ENCODE assay signal across 23 cellular contexts in the genomic region with DNA sequence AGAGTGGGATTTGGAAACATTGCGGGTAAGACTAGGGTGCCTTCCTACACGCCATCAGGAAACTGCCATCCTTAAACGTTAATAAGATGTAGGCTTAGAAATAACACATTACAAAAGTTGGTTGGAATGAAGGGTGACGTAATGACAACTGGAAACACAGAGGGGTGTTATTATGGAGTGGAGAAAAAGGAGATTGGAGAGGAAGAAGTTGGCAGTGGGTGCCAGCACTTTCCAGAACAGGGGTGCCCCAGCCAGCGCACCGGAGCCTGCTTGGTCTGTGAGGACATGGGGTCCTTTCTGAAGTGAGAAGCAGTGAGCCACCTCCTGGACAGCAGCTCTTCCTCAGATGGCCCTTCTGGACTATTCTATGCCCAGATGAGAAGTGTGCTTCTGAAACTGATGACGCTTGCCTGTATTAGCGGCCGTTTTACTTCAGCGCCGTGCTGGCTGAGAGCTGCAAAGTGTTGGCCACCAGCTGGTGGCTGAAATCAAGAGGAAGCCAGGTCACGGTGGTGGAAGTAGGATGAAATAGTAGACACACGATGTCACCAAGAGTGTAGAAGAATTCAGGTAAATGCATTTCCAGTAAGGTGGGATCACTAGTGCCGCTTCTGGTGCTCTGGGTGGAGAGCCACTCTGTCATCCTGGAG.
DNase-seq lines count a peak whose midpoint lies in the region; ATAC-seq and TF ChIP-seq lines count a peak whose summit lies in the region.
"Had no signal": no experiment of that assay in that cellular context is flagged by ENCODE, and none has a peak within 500 bp of the region (broad histone marks: within the 10 kb centered on the region; RNA-seq: fewer than 3 reads in every experiment).

No MANE protein-coding gene starts in this region.

- 62 to 81% (median 78%) methylated on average over 14 of the region's 14 CpGs for WGBS in heart left ventricle, 4 donors
- 86 to 94% (median 93%) methylated on average over 14 of the region's 14 CpGs for WGBS in stomach, 5 donors

- no peak for TF ChIP-seq POLR2A in heart left ventricle (IDR thresholded peaks at IDR 0.05)
- TF ChIP-seq POLR2A in stomach (IDR thresholded peaks at IDR 0.05), result no peak

- H3K4me3 Mint-ChIP-seq in chondrocyte (ENCODE audit: unreplicated experiment) (no peak overlapping the region), nephron progenitor cell (no peak overlapping the region), CD14-positive monocyte (no peak overlapping the region)
- no peak overlapping the region for H3K4me3 Mint-ChIP-seq in activated CD8-positive, alpha-beta T cell treated with anti-CD3 and anti-CD28 coated beads for 36 hours
- H3K4me3 Mint-ChIP-seq: B cell; CD4-positive, CD25-positive, alpha-beta regulatory T cell; GM23338 had no signal

- no peak overlapping the region for H3K27ac ChIP-seq in heart left ventricle
- peak overlapping the region in 3 of 5 donors; percentile 20 to 61 (median 57) for H3K27ac ChIP-seq in stomach
- H3K27ac ChIP-seq: 22Rv1 had no signal

- TF ChIP-seq CTCF in heart left ventricle (IDR thresholded peaks at IDR 0.05) (no peak), chondrocyte (IDR thresholded peaks at IDR 0.05) (no peak), nephron progenitor cell (IDR thresholded peaks at IDR 0.05) (no peak), stomach (IDR thresholded peaks at IDR 0.05) (no peak), CD14-positive monocyte (IDR thresholded peaks at IDR 0.05) (no peak)
- TF ChIP-seq CTCF in activated CD8-positive, alpha-beta T cell treated with anti-CD3 and anti-CD28 coated beads for 36 hours (IDR thresholded peaks at IDR 0.05), result no peak

- no peaks in the 10 kb centered on the region for H3K27me3 ChIP-seq in heart left ventricle
- H3K27me3 ChIP-seq in stomach, result no peaks in the 10 kb centered on the region

- intact Hi-C loops in heart left ventricle (cut with DNase I) (loop anchor here in 1 of 10 donors (5.0 kb wide), 1 partner anchor 34 kb away; no protein-coding TSS in a partner anchor), Right ventricle myocardium superior (cut with DNase I) (no loop called here), stomach (cut with DNase I; ENCODE audit: low total_unique reads) (no loop called here), CD14-positive monocyte (cut with micrococcal nuclease) (no loop called here)
- intact Hi-C loops in activated CD8-positive, alpha-beta T cell treated with anti-CD3 and anti-CD28 coated beads for 36 hours (cut with micrococcal nuclease), result no loop called here

- H3K4me3 ChIP-seq in heart left ventricle, result no peak overlapping the region
- H3K4me3 ChIP-seq in stomach, result no peak overlapping the region
- H3K4me3 ChIP-seq: GM23338 had no signal

- H3K9me3 ChIP-seq in heart left ventricle (peaks cover 0 to 8% (median 0%) of the 10 kb centered on the region in 12 donors), stomach (peaks cover 0 to 8% (median 3%) of the 10 kb centered on the region in 4 donors)

- H3K36me3 ChIP-seq in heart left ventricle (no peaks in the 10 kb centered on the region), stomach (no peaks in the 10 kb centered on the region)

- TF ChIP-seq EP300 in stomach (IDR thresholded peaks at IDR 0.05), result no peak

- ATAC-seq in heart left ventricle, result peak in 3 of 4 donors; percentile 27 to 67 (median 39)
- ATAC-seq in Right ventricle myocardium superior (ENCODE audit: poor library complexity), result no peak
- ATAC-seq in activated CD8-positive, alpha-beta T cell treated with anti-CD3 and anti-CD28 coated beads for 36 hours, result no peak
- ATAC-seq: GM23338 had no signal

- H3K9me3 Mint-ChIP-seq in chondrocyte (ENCODE audit: low read depth), result peaks cover 4% of the 10 kb centered on the region
- H3K9me3 Mint-ChIP-seq in nephron progenitor cell, result peaks cover 11% of the 10 kb centered on the region
- peaks cover 0 to 8% (median 3%) of the 10 kb centered on the region in 7 donors for H3K9me3 Mint-ChIP-seq in CD14-positive monocyte
- peaks cover 3% of the 10 kb centered on the region for H3K9me3 Mint-ChIP-seq in activated CD8-positive, alpha-beta T cell treated with anti-CD3 and anti-CD28 coated beads for 36 hours
- H3K9me3 Mint-ChIP-seq: GM23338 had no signal

- DNase-seq in heart left ventricle (no peak), Right ventricle myocardium superior (no peak), chondrocyte (ENCODE audit: low spot score) (peak; percentile 54), nephron progenitor cell (no peak), stomach (no peak), CD14-positive monocyte (ENCODE audit: low spot score) (no peak), NCI-H2171 treated with DMSO at 0.1 percent for 48 hours (lab: John Stamatoyannopoulos, UW) (no peak)
- DNase-seq in activated CD8-positive, alpha-beta T cell treated with anti-CD3 and anti-CD28 coated beads for 36 hours, result no peak
- DNase-seq: CD4-positive, CD25-positive, alpha-beta regulatory T cell; COR-L47; DMS153; GDM1; HCEC 1CT; KBM-7; NCI-H1105 treated with DMSO at 0.1 percent for 48 hours; NCI-H1694 treated with DMSO at 0.1 percent for 48 hours; NCI-H510A treated with DMSO at 0.1 percent for 48 hours; NCI-H774; OCI-M1; SHP77 treated with DMSO at 0.1 percent for 48 hours had no signal

- no peaks in the 10 kb centered on the region for H3K27me3 Mint-ChIP-seq in chondrocyte (ENCODE audit: low read depth)
- peaks cover 5% of the 10 kb centered on the region for H3K27me3 Mint-ChIP-seq in nephron progenitor cell (ENCODE audit: low read depth, poor library complexity)
- peaks cover 0 to 2% (median 2%) of the 10 kb centered on the region in 3 donors for H3K27me3 Mint-ChIP-seq in CD14-positive monocyte (ENCODE audit: low read depth in 3 of 3)
- H3K27me3 Mint-ChIP-seq in activated CD8-positive, alpha-beta T cell treated with anti-CD3 and anti-CD28 coated beads for 36 hours, result no peaks in the 10 kb centered on the region
- H3K27me3 Mint-ChIP-seq: B cell; CD4-positive, CD25-positive, alpha-beta regulatory T cell had no signal

- POLR2A ChIA-PET in activated CD8-positive, alpha-beta T cell treated with anti-CD3 and anti-CD28 coated beads for 36 hours (lab: Charles Lee), result interaction anchor here (1.3 kb wide), 1 partner anchor 8 kb away, joined by 3 read pairs; no protein-coding TSS in a partner anchor

- H3K36me3 Mint-ChIP-seq in chondrocyte (ENCODE audit: low read depth) (no peaks in the 10 kb centered on the region), nephron progenitor cell (ENCODE audit: low read depth) (peaks cover 4% of the 10 kb centered on the region), CD14-positive monocyte (peaks cover 8 to 12% of the 10 kb centered on the region in 2 donors)
- peaks cover 5% of the 10 kb centered on the region for H3K36me3 Mint-ChIP-seq in activated CD8-positive, alpha-beta T cell treated with anti-CD3 and anti-CD28 coated beads for 36 hours (ENCODE audit: low read depth)

- peaks cover 14% of the 10 kb centered on the region for H3K4me1 Mint-ChIP-seq in chondrocyte (ENCODE audit: low read depth)
- H3K4me1 Mint-ChIP-seq in nephron progenitor cell, result peaks cover 43% of the 10 kb centered on the region
- H3K4me1 Mint-ChIP-seq in CD14-positive monocyte, result no peaks in the 10 kb centered on the region
- peaks cover 2% of the 10 kb centered on the region for H3K4me1 Mint-ChIP-seq in activated CD8-positive, alpha-beta T cell treated with anti-CD3 and anti-CD28 coated beads for 36 hours (ENCODE audit: low read depth)
- H3K4me1 Mint-ChIP-seq: B cell had no signal

- CTCF ChIA-PET in activated CD8-positive, alpha-beta T cell treated with anti-CD3 and anti-CD28 coated beads for 36 hours (lab: Charles Lee), result no interaction called here

- H3K27ac Mint-ChIP-seq in chondrocyte (ENCODE audit: unreplicated experiment) (no peak overlapping the region), nephron progenitor cell (peak overlapping the region; percentile 88), CD14-positive monocyte (peak overlapping the region in 1 of 7 donors; percentile 21)
- H3K27ac Mint-ChIP-seq in activated CD8-positive, alpha-beta T cell treated with anti-CD3 and anti-CD28 coated beads for 36 hours, result no peak overlapping the region
- H3K27ac Mint-ChIP-seq: B cell; CD4-positive, CD25-positive, alpha-beta regulatory T cell; GM23338 had no signal

- H3K4me1 ChIP-seq in heart left ventricle, result peaks cover 0 to 18% (median 3%) of the 10 kb centered on the region in 12 donors
- H3K4me1 ChIP-seq in stomach, result peaks cover under 1 to 19% (median 10%) of the 10 kb centered on the region in 4 donors

Comparison
In these comparisons a context has a peak if more than half of its experiments do, and no peak if none do; other contexts are left out.
1. ATAC-seq: peak in heart left ventricle (3 of 4); none in Right ventricle myocardium superior (single experiment) and activated CD8-positive, alpha-beta T cell treated with anti-CD3 and anti-CD28 coated beads for 36 hours (single experiment).
2. H3K27ac ChIP-seq: peak in stomach (3 of 5); none in heart left ventricle (0 of 12).